Comparison of ENCODE assay signal across 30 cellular contexts in the genomic region with DNA sequence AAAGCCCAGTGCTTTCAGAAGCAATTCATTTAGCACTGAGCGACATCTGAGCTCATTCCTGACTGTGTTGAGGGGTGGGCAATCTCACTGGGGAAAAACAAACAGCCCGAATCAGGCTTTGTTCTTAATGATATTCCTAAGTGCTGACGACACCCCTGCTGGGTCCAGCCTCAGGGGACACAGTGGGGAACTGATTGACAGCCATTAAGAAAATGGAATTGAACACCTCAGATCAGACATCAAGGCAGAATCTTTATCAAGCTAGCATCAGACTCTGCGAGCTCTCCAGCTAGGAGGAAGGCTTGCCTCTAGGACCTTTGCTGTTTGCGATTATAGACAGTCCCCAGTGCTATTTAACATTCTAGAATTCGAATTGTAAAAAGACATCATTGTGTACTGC. TPM values are rescaled to one million over a fixed set of nuclear protein-coding genes. Genes with fewer than 3 reads are reported as not detected.
A peak's percentile ranks its signal among the peaks of the same experiment; 100 is the strongest.
DNase-seq lines count a peak whose midpoint lies in the region; ATAC-seq, FAIRE-seq and TF ChIP-seq lines count a peak whose summit lies in the region.
"Had no signal": no experiment of that assay in that cellular context is flagged by ENCODE, and none has a peak within 500 bp of the region (broad histone marks: within the 10 kb centered on the region; RNA-seq: fewer than 3 reads in every experiment).

No MANE protein-coding gene starts in this region.

- H2AK5ac ChIP-seq in H9 (ENCODE audit: insufficient read length, low read length), result no peak overlapping the region

- no peak for TF ChIP-seq POLR2A in HepG2 (IDR thresholded peaks at IDR 0.05; ENCODE audit: insufficient read depth in 1 of 2, low read depth in 2 of 2, low read length in 2 of 2)

- no peak overlapping the region for H3K14ac ChIP-seq in H9 (ENCODE audit: insufficient read depth, low read length)

- WGBS in H9 (ENCODE audit: extremely low coverage, insufficient read length, low lambda C conversion rate), result no CpG with 5 or more reads among the region's 6 CpGs
- WGBS in HepG2 (ENCODE audit: low lambda C conversion rate), result 20% methylated on average over 6 of the region's 6 CpGs

- H3K9me3 Mint-ChIP-seq in H9, result peaks cover 0 to 4% of the 10 kb centered on the region in 2 experiments; a peak in 2 of 5 replicates
- no peaks in the 10 kb centered on the region for H3K9me3 Mint-ChIP-seq in nephron progenitor cell
- peaks cover 0 to 1% (median 0%) of the 10 kb centered on the region in 9 donors for H3K9me3 Mint-ChIP-seq in naive thymus-derived CD8-positive, alpha-beta T cell
- H3K9me3 Mint-ChIP-seq: activated CD4-positive, alpha-beta memory T cell treated with anti-CD3 and anti-CD28 coated beads for 36 hours; activated T-helper 17 cell treated with anti-CD3 and anti-CD28 coated beads, Interleukin-2, amount 50 U/mL, for 72 hours had no signal

- ATAC-seq in naive thymus-derived CD8-positive, alpha-beta T cell, result no peak
- no peak for ATAC-seq in HepG2
- ATAC-seq: activated T-helper 17 cell treated with anti-CD3 and anti-CD28 coated beads, Interleukin-2, amount 50 U/mL, for 72 hours; left colon; stimulated activated naive CD8-positive, alpha-beta T cell treated with anti-CD3 and anti-CD28 coated beads, Interleukin-15, Interleukin-2, amounts not matched to agents 100 U/mL and 50 U/mL, for 24 hours; T-helper 17 cell had no signal

- DNase-seq in H9 (peak; percentile 72), NCI-H2227 (lab: John Stamatoyannopoulos, UW; ENCODE audit: unreplicated experiment) (peak; percentile 22), ecto neural progenitor cell (ENCODE audit: low spot score) (peak; percentile 57), nephron progenitor cell (no peak), inferior parietal cortex (ENCODE audit: extremely low spot score) (no peak), HepG2 (ENCODE audit: low spot score) (no peak)
- no peak for DNase-seq in naive thymus-derived CD8-positive, alpha-beta T cell
- no peak for DNase-seq in stimulated activated CD4-positive, alpha-beta T cell treated with anti-CD3 and anti-CD28 coated beads, Interleukin-12 subunit alpha, Interleukin-12 subunit beta, amount 100 ng/mL, for 4 hours
- DNase-seq: activated CD4-positive, alpha-beta memory T cell treated with anti-CD3 and anti-CD28 coated beads for 36 hours; activated CD4-positive, CD25-positive, alpha-beta regulatory T cell treated with anti-CD3 and anti-CD28 coated beads, Interleukin-2, amount 50 U/mL, for 72 hours; activated CD8-positive, alpha-beta memory T cell treated with anti-CD3 and anti-CD28 coated beads, Interleukin-2, amount 50 U/mL, for 4 hours; activated naive CD4-positive, alpha-beta T cell treated with anti-CD3 and anti-CD28 coated beads, Interleukin-2, amount 50 U/mL, for 16 hours; amniotic stem cell; brain microvascular endothelial cell; C1 segment of cervical spinal cord; Calu3; DND-41; left colon; NCI-H1092; NCI-H2171; NCI-H774; occipital lobe; stimulated activated naive CD8-positive, alpha-beta T cell treated with anti-CD3 and anti-CD28 coated beads, Interleukin-15, Interleukin-2, amounts not matched to agents 100 U/mL and 50 U/mL, for 24 hours; T-helper 17 cell; testis had no signal

- no peak overlapping the region for H2BK12ac ChIP-seq in H9 (ENCODE audit: insufficient read length, low read depth, low read length)

- no peak overlapping the region for H3K9ac ChIP-seq in H9 (ENCODE audit: extremely low read depth, insufficient read length, low read length)
- no peak overlapping the region for H3K9ac ChIP-seq in HepG2 (ENCODE audit: insufficient read depth, low read depth, low read length)

- POLR2A ChIA-PET in naive thymus-derived CD8-positive, alpha-beta T cell (lab: Charles Lee), result no interaction called here
- POLR2A ChIA-PET in HepG2 (lab: Yijun Ruan, JAX), result no interaction called here

- CTCF ChIA-PET in HepG2 (lab: Yijun Ruan, JAX; ENCODE audit: low intra/inter-chr PET ratio, low total read pairs), result no interaction called here

- no peak overlapping the region for H3K4me2 ChIP-seq in H9 (ENCODE audit: insufficient read depth, insufficient read length, low read length)
- H3K4me2 ChIP-seq in HepG2 (ENCODE audit: low read depth, low read length), result no peak overlapping the region

- no peak overlapping the region for H3K4me3 ChIP-seq in HepG2 (replicated peaks in 1 of 3; ENCODE audit: insufficient read depth in 1 of 3, low read depth in 2 of 3, low read length in 3 of 3)
- H3K4me3 ChIP-seq: SK-N-MC, testis had no signal

- H3K36me3 ChIP-seq in HepG2 (replicated peaks in 1 of 2; ENCODE audit: control insufficient read depth in 1 of 2, insufficient read depth in 2 of 2, low read length in 2 of 2), result no peaks in the 10 kb centered on the region
- H3K36me3 ChIP-seq: brain microvascular endothelial cell had no signal

- H3K4me1 ChIP-seq in H9 (ENCODE audit: insufficient read depth, low read length) (peaks cover 7% of the 10 kb centered on the region; the same call in 1 of the 2 replicates), HepG2 (ENCODE audit: insufficient read depth, low read length) (no peaks in the 10 kb centered on the region)

- H3K23ac ChIP-seq in H9 (ENCODE audit: insufficient read length, low read depth, low read length), result no peak overlapping the region

- no peak for TF ChIP-seq CTCF in H9 (conservative IDR thresholded peaks at IDR 0.05)
- TF ChIP-seq CTCF in nephron progenitor cell (IDR thresholded peaks at IDR 0.05), result no peak
- no peak for TF ChIP-seq CTCF in HepG2 (CRISPR knock-in tag; IDR thresholded peaks at IDR 0.05)

- no peaks in the 10 kb centered on the region for H3K23me2 ChIP-seq in H9 (ENCODE audit: insufficient read length, low read depth, low read length, poor library complexity, severe bottlenecking)

- no peak overlapping the region for H4K8ac ChIP-seq in H9 (replicated peaks; ENCODE audit: insufficient read length, low read depth, low read length)

- H3K36me3 Mint-ChIP-seq in H9 (ENCODE audit: insufficient read depth in 1 of 3, low read depth in 3 of 3), result no peaks in the 10 kb centered on the region; a peak in 1 of 7 replicates
- H3K36me3 Mint-ChIP-seq in nephron progenitor cell (ENCODE audit: low read depth), result no peaks in the 10 kb centered on the region
- H3K36me3 Mint-ChIP-seq in naive thymus-derived CD8-positive, alpha-beta T cell, result no peaks in the 10 kb centered on the region
- H3K36me3 Mint-ChIP-seq: activated CD4-positive, alpha-beta memory T cell treated with anti-CD3 and anti-CD28 coated beads for 36 hours had no signal

- no peaks in the 10 kb centered on the region for H3K79me1 ChIP-seq in H9 (ENCODE audit: insufficient read depth, low read depth, low read length, poor library complexity, severe bottlenecking)

- H2BK15ac ChIP-seq in H9 (ENCODE audit: low read depth, low read length), result no peak overlapping the region

- H3K4me3 Mint-ChIP-seq in H9, result peak overlapping the region in 1 of 2 experiments; percentile 26; a peak in 1 of 5 replicates
- no peak overlapping the region for H3K4me3 Mint-ChIP-seq in nephron progenitor cell
- H3K4me3 Mint-ChIP-seq in naive thymus-derived CD8-positive, alpha-beta T cell, result no peak overlapping the region
- H3K4me3 Mint-ChIP-seq: activated CD4-positive, alpha-beta memory T cell treated with anti-CD3 and anti-CD28 coated beads for 36 hours; activated T-helper 17 cell treated with anti-CD3 and anti-CD28 coated beads, Interleukin-2, amount 50 U/mL, for 72 hours; T-helper 17 cell had no signal

- TF ChIP-seq EP300 in HepG2 (IDR thresholded peaks at IDR 0.05; ENCODE audit: low read depth in 2 of 2, low read length in 2 of 2) (no peak), HepG2 (CRISPR knock-in tag; IDR thresholded peaks at IDR 0.05; ENCODE audit: borderline replicate concordance) (no peak)

- no peaks in the 10 kb centered on the region for H3K9me3 ChIP-seq in H9 (ENCODE audit: control insufficient read depth, low read depth, low read length)
- H3K9me3 ChIP-seq in HepG2 (ENCODE audit: low read length), result no peaks in the 10 kb centered on the region
- H3K9me3 ChIP-seq: testis had no signal

- H3K79me2 ChIP-seq in H9 (ENCODE audit: insufficient read depth, low read length) (no peaks in the 10 kb centered on the region), HepG2 (ENCODE audit: insufficient read depth, low read length) (no peaks in the 10 kb centered on the region)

- H4K20me1 ChIP-seq in H9 (ENCODE audit: control insufficient read depth, insufficient read depth, insufficient read length), result no peaks in the 10 kb centered on the region
- no peaks in the 10 kb centered on the region for H4K20me1 ChIP-seq in HepG2 (ENCODE audit: insufficient read depth, low read length)

- peaks cover 88% of the 10 kb centered on the region for H3K27me3 Mint-ChIP-seq in H9 (ENCODE audit: low read depth)
- H3K27me3 Mint-ChIP-seq in nephron progenitor cell (ENCODE audit: low read depth, poor library complexity), result peaks cover 78% of the 10 kb centered on the region
- H3K27me3 Mint-ChIP-seq in naive thymus-derived CD8-positive, alpha-beta T cell, result peaks cover 4 to 16% (median 9%) of the 10 kb centered on the region in 5 donors

- no peak overlapping the region for H2BK120ac ChIP-seq in H9 (ENCODE audit: low read depth, low read length, poor library complexity, severe bottlenecking)

- no peak for FAIRE-seq in HepG2 (lab: Jason Lieb, UNC)
- FAIRE-seq: GM18507, H54 had no signal

- H4K91ac ChIP-seq in H9 (ENCODE audit: insufficient read length, low read depth, low read length), result no peak overlapping the region

- peaks cover 11% of the 10 kb centered on the region in 2 experiments for H3K4me1 Mint-ChIP-seq in H9
- no peaks in the 10 kb centered on the region for H3K4me1 Mint-ChIP-seq in nephron progenitor cell
- no peaks in the 10 kb centered on the region for H3K4me1 Mint-ChIP-seq in naive thymus-derived CD8-positive, alpha-beta T cell
- H3K4me1 Mint-ChIP-seq: activated T-helper 17 cell treated with anti-CD3 and anti-CD28 coated beads, Interleukin-2, amount 50 U/mL, for 72 hours; T-helper 17 cell had no signal

- no peak overlapping the region for H2AFZ ChIP-seq in H9 (ENCODE audit: low read length)
- H2AFZ ChIP-seq in HepG2 (ENCODE audit: low read length), result no peak overlapping the region

- H3K18ac ChIP-seq in H9 (ENCODE audit: insufficient read length, low read depth, low read length), result no peak overlapping the region

- no TSS peak for BruUV-seq in HepG2 (replicated peaks; lab: Mats Ljungman, UMichigan)

- TF ChIP-seq RAD21 in HepG2 (CRISPR knock-in tag; IDR thresholded peaks at IDR 0.05), result no peak

- peaks cover 40% of the 10 kb centered on the region for H3K27me3 ChIP-seq in H9 (ENCODE audit: insufficient read depth, low read length)
- H3K27me3 ChIP-seq in HepG2 (ENCODE audit: control insufficient read depth in 1 of 2, insufficient read depth in 2 of 2, low read length in 2 of 2), result no peaks in the 10 kb centered on the region; a peak in 1 of 5 replicates
- H3K27me3 ChIP-seq: brain microvascular endothelial cell, testis had no signal

- H4K5ac ChIP-seq in H9 (ENCODE audit: insufficient read length, low read depth, low read length), result no peak overlapping the region

- in situ Hi-C loops in HepG2 (cut with HindIII; ENCODE audit: extremely low pct_ligation_motif_present, low pct_unique_long_range_greater_than_20kb), result no loop called here

- no peak overlapping the region for H2BK20ac ChIP-seq in H9 (ENCODE audit: low read depth, low read length, poor library complexity, severe bottlenecking)

- no peak overlapping the region for H3T11ph ChIP-seq in H9 (ENCODE audit: low read length)

- no peak overlapping the region for H3K27ac Mint-ChIP-seq in H9
- H3K27ac Mint-ChIP-seq in nephron progenitor cell, result peak overlapping the region; percentile 29
- no peak overlapping the region for H3K27ac Mint-ChIP-seq in naive thymus-derived CD8-positive, alpha-beta T cell
- H3K27ac Mint-ChIP-seq: activated CD4-positive, alpha-beta memory T cell treated with anti-CD3 and anti-CD28 coated beads for 36 hours; activated T-helper 17 cell treated with anti-CD3 and anti-CD28 coated beads, Interleukin-2, amount 50 U/mL, for 72 hours; T-helper 17 cell had no signal

- H3K4ac ChIP-seq in H9 (ENCODE audit: low read depth, low read length), result no peak overlapping the region

- H3K56ac ChIP-seq in H9 (ENCODE audit: insufficient read length, low read depth, low read length), result no peak overlapping the region

- no peak overlapping the region for H2BK5ac ChIP-seq in H9 (ENCODE audit: insufficient read length, low read length)

- intact Hi-C loops in HepG2 (cut with micrococcal nuclease; ENCODE audit: unreplicated experiment), result no loop called here

- H3K27ac ChIP-seq in H9 (ENCODE audit: insufficient read length, low read depth, low read length), result no peak overlapping the region
- H3K27ac ChIP-seq in HepG2 (ENCODE audit: extremely low read length, insufficient read depth, low read length), result no peak overlapping the region
- H3K27ac ChIP-seq: brain microvascular endothelial cell, epithelial cell of prostate, SK-N-MC, testis had no signal

RNA-seq across cellular contexts. Expression of a gene that starts 22.6 kb away (rescaled TPM):
- total RNA-seq in H9 (2021) (2.2 and 3.2 TPM in 2 replicates), HepG2 (2016; rRNA removed; fragmentation: Illumina TruSeq; extraction: Trizol) (0.18 and 0.24 TPM in 2 replicates)
- total RNA-seq in naive thymus-derived CD8-positive, alpha-beta T cell, result 10 to 100 TPM; 21.3 to 22.9 TPM
- 10 to 100 TPM; 20.8 to 30.9 (median 22.6) TPM for polyA plus RNA-seq in naive thymus-derived CD8-positive, alpha-beta T cell
- 0.10 and 0.18 TPM in 2 replicates for total RNA-seq in HepG2 (2016; cell fraction: cytosol; rRNA removed; fragmentation: Illumina TruSeq; extraction: Trizol; ENCODE audit: low read depth)
- 0.34 and 0.67 TPM in 2 replicates for total RNA-seq in HepG2 (2016; cell fraction: insoluble cytoplasmic fraction; rRNA removed; fragmentation: Illumina TruSeq; extraction: Trizol)
- total RNA-seq in HepG2 (2016; cell fraction: membrane; rRNA removed; fragmentation: Illumina TruSeq; extraction: Trizol), result 0.52 and 0.56 TPM in 2 replicates
- total RNA-seq in HepG2 (2016; cell fraction: nucleus; rRNA removed; fragmentation: Illumina TruSeq; extraction: Trizol), result 0.12 TPM in 1 of 2 replicates, not detected in the other
- 0.34 and 0.66 TPM in 2 replicates for polyA plus RNA-seq in HepG2 (2011; rRNA removed)
- 0.28 and 0.30 TPM in 2 replicates for polyA plus RNA-seq in HepG2 (2011; cell fraction: cytosol; rRNA removed)
- 0.35 and 0.90 TPM in 2 replicates for polyA plus RNA-seq in HepG2 (2011; cell fraction: nucleus; rRNA removed)
- 0.21 and 0.97 TPM in 2 replicates for polyA plus RNA-seq in HepG2 (2012)
- 0.49 and 0.63 TPM in 2 replicates for polyA plus RNA-seq in HepG2 (2016; cell fraction: cytosol; fragmentation: Illumina TruSeq; extraction: Trizol; ENCODE audit: low read depth)
- 0.24 and 0.33 TPM in 2 replicates for polyA plus RNA-seq in HepG2 (2016; cell fraction: insoluble cytoplasmic fraction; fragmentation: Illumina TruSeq; extraction: Trizol; ENCODE audit: low read depth)
- polyA plus RNA-seq in HepG2 (2016; cell fraction: membrane; fragmentation: Illumina TruSeq; extraction: Trizol; ENCODE audit: low read depth), result 0.56 and 0.57 TPM in 2 replicates
- 0.60 and 0.86 TPM in 2 replicates for polyA plus RNA-seq in HepG2 (2016; cell fraction: nucleus; fragmentation: Illumina TruSeq; extraction: Trizol; ENCODE audit: insufficient read depth, low read depth)
- 0.33 and 0.50 TPM in 2 replicates for polyA minus RNA-seq in HepG2 (2011; rRNA and poly(A)+ RNA removed; ENCODE audit: low replicate concordance)
- polyA minus RNA-seq in HepG2 (2011; cell fraction: cytosol; rRNA and poly(A)+ RNA removed), result not detected in 2 replicates
- polyA minus RNA-seq in HepG2 (2011; cell fraction: nucleus; rRNA and poly(A)+ RNA removed), result 0.50 and 1.0 TPM in 2 replicates

Comparison
In these comparisons a context has a peak if more than half of its experiments do, and no peak if none do; other contexts are left out.
1. DNase-seq: peak in H9 (single experiment), NCI-H2227 (single experiment) and ecto neural progenitor cell (single experiment); none in nephron progenitor cell (single experiment), inferior parietal cortex (single experiment), naive thymus-derived CD8-positive, alpha-beta T cell (0 of 10), stimulated activated CD4-positive, alpha-beta T cell treated with anti-CD3 and anti-CD28 coated beads, Interleukin-12 subunit alpha, Interleukin-12 subunit beta, amount 100 ng/mL, for 4 hours (single experiment) and HepG2 (single experiment).